ENCODE assay signal across 1 cellular context in the genomic region with DNA sequence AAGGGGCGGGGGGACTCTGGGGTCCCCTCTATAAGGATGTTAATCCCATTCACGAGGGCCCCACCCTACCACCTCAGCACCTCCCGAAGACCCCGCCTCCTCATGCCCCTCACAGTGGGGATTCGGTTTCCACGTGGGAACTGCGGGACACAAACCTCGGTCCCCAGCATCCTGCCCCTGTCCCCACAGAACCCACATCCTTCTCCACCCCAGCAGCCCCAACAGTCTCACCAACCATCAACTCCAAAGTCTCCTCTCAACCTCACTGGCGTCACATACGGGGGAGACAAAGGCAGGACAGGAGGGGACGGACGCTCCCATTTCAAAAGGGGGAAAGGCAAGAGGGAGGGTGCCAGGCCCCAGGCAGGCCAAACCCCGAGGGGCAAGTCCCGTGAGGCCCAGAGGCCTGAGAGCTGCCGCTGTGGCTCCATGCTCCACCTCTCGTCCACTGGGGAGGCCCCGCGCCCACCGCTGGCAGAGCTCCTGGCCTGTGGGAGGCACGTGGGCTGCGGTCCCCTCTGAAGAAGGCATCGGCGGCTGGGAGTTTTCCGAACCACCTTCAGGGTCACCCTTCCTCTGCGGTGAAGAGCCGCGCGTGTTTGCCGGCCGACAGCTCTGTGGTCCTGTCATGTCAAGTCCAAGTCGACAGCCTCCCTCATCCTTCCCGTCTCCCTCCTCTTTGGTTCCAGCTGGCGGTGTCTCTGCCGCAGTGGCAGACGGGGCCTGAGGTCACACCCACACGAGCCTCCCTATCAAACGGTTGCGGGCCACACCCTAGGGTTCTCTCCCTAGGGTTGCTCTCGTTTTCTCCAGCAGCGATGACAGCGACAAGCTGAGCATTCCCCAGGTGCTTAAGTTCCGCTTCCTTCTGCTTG.
TF ChIP-seq lines count a peak whose summit lies in the region.

No MANE protein-coding gene starts in this region.

TF ChIP-seq in GM23338, 12 proteins besides CTCF, POLR2A, EP300 and RAD21 (continued from another document):
- TF ChIP-seq, protein P1, sequence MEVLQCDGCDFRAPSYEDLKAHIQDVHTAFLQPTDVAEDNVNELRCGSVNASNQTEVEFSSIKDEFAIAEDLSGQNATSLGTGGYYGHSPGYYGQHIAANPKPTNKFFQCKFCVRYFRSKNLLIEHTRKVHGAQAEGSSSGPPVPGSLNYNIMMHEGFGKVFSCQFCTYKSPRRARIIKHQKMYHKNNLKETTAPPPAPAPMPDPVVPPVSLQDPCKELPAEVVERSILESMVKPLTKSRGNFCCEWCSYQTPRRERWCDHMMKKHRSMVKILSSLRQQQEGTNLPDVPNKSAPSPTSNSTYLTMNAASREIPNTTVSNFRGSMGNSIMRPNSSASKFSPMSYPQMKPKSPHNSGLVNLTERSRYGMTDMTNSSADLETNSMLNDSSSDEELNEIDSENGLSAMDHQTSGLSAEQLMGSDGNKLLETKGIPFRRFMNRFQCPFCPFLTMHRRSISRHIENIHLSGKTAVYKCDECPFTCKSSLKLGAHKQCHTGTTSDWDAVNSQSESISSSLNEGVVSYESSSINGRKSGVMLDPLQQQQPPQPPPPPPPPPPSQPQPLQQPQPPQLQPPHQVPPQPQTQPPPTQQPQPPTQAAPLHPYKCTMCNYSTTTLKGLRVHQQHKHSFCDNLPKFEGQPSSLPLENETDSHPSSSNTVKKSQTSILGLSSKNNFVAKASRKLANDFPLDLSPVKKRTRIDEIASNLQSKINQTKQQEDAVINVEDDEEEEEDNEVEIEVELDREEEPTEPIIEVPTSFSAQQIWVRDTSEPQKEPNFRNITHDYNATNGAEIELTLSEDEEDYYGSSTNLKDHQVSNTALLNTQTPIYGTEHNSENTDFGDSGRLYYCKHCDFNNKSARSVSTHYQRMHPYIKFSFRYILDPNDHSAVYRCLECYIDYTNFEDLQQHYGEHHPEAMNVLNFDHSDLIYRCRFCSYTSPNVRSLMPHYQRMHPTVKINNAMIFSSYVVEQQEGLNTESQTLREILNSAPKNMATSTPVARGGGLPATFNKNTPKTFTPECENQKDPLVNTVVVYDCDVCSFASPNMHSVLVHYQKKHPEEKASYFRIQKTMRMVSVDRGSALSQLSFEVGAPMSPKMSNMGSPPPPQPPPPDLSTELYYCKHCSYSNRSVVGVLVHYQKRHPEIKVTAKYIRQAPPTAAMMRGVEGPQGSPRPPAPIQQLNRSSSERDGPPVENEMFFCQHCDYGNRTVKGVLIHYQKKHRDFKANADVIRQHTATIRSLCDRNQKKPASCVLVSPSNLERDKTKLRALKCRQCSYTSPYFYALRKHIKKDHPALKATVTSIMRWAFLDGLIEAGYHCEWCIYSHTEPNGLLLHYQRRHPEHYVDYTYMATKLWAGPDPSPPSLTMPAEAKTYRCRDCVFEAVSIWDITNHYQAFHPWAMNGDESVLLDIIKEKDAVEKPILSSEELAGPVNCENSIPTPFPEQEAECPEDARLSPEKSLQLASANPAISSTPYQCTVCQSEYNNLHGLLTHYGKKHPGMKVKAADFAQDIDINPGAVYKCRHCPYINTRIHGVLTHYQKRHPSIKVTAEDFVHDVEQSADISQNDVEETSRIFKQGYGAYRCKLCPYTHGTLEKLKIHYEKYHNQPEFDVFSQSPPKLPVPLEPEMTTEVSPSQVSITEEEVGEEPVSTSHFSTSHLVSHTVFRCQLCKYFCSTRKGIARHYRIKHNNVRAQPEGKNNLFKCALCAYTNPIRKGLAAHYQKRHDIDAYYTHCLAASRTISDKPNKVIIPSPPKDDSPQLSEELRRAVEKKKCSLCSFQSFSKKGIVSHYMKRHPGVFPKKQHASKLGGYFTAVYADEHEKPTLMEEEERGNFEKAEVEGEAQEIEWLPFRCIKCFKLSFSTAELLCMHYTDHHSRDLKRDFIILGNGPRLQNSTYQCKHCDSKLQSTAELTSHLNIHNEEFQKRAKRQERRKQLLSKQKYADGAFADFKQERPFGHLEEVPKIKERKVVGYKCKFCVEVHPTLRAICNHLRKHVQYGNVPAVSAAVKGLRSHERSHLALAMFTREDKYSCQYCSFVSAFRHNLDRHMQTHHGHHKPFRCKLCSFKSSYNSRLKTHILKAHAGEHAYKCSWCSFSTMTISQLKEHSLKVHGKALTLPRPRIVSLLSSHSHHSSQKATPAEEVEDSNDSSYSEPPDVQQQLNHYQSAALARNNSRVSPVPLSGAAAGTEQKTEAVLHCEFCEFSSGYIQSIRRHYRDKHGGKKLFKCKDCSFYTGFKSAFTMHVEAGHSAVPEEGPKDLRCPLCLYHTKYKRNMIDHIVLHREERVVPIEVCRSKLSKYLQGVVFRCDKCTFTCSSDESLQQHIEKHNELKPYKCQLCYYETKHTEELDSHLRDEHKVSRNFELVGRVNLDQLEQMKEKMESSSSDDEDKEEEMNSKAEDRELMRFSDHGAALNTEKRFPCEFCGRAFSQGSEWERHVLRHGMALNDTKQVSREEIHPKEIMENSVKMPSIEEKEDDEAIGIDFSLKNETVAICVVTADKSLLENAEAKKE (CRISPR knock-in tag; IDR thresholded peaks at IDR 0.05) = no peak
- TF ChIP-seq STAT1 (IDR thresholded peaks at IDR 0.05; ENCODE audit: unreplicated experiment) = no peak
- no peak for TF ChIP-seq NANOG (IDR thresholded peaks at IDR 0.05; ENCODE audit: borderline replicate concordance)
- TF ChIP-seq EZH2phosphoT487 (IDR thresholded peaks at IDR 0.05; ENCODE audit: unreplicated experiment) = no peak
- no peak for TF ChIP-seq ZNF114 (CRISPR knock-in tag; IDR thresholded peaks at IDR 0.05)
- TF ChIP-seq EZH2 (IDR thresholded peaks at IDR 0.05; ENCODE audit: low read depth, unreplicated experiment) = no peak
- TF ChIP-seq, protein P2, sequence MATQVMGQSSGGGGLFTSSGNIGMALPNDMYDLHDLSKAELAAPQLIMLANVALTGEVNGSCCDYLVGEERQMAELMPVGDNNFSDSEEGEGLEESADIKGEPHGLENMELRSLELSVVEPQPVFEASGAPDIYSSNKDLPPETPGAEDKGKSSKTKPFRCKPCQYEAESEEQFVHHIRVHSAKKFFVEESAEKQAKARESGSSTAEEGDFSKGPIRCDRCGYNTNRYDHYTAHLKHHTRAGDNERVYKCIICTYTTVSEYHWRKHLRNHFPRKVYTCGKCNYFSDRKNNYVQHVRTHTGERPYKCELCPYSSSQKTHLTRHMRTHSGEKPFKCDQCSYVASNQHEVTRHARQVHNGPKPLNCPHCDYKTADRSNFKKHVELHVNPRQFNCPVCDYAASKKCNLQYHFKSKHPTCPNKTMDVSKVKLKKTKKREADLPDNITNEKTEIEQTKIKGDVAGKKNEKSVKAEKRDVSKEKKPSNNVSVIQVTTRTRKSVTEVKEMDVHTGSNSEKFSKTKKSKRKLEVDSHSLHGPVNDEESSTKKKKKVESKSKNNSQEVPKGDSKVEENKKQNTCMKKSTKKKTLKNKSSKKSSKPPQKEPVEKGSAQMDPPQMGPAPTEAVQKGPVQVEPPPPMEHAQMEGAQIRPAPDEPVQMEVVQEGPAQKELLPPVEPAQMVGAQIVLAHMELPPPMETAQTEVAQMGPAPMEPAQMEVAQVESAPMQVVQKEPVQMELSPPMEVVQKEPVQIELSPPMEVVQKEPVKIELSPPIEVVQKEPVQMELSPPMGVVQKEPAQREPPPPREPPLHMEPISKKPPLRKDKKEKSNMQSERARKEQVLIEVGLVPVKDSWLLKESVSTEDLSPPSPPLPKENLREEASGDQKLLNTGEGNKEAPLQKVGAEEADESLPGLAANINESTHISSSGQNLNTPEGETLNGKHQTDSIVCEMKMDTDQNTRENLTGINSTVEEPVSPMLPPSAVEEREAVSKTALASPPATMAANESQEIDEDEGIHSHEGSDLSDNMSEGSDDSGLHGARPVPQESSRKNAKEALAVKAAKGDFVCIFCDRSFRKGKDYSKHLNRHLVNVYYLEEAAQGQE (IDR thresholded peaks at IDR 0.05; ENCODE audit: unreplicated experiment) = no peak
- no peak for TF ChIP-seq CREB1 (CRISPR knock-in tag; IDR thresholded peaks at IDR 0.05; ENCODE audit: low read depth)
- no peak for TF ChIP-seq ZNF331 (CRISPR knock-in tag; IDR thresholded peaks at IDR 0.05; ENCODE audit: low read depth)
